In genomic region chr10:7560519-7560918, GRCh38 we compare ENCODE assay signal across 21 cellular contexts.
A peak's percentile ranks its signal among the peaks of the same experiment; 100 is the strongest.
DNase-seq lines count a peak whose midpoint lies in the region; ATAC-seq, FAIRE-seq and TF ChIP-seq lines count a peak whose summit lies in the region.
"Had no signal": no experiment of that assay in that cellular context is flagged by ENCODE, and none has a peak within 500 bp of the region (broad histone marks: within the 10 kb centered on the region; RNA-seq: fewer than 3 reads in every experiment).

No MANE protein-coding gene starts in this region.

- TF ChIP-seq EP300 in esophagus muscularis mucosa (IDR thresholded peaks at IDR 0.05) = no peak

- no peaks in the 10 kb centered on the region for H3K9me3 ChIP-seq in esophagus muscularis mucosa
- no peaks in the 10 kb centered on the region for H3K9me3 ChIP-seq in tibial artery
- no peaks in the 10 kb centered on the region for H3K9me3 ChIP-seq in osteoblast (ENCODE audit: low read depth, low read length)
- H3K9me3 ChIP-seq: SJCRH30 had no signal

- POLR2A ChIA-PET in activated CD8-positive, alpha-beta T cell treated with anti-CD3 and anti-CD28 coated beads, Interleukin-2, amount 10 ng/mL, durations not matched to agents 7 days and 5 days (lab: Charles Lee) = no interaction called here

- peak; percentile 39 for FAIRE-seq in RCC 7860 (lab: Jason Lieb, UNC)

- H2AFZ ChIP-seq in osteoblast (ENCODE audit: low read length) = no peak overlapping the region
- H2AFZ ChIP-seq: GM23338, PC-9 had no signal

- peaks cover 5% of the 10 kb centered on the region for H3K27me3 Mint-ChIP-seq in nephron (ENCODE audit: low read depth)
- peaks cover 2% of the 10 kb centered on the region for H3K27me3 Mint-ChIP-seq in activated CD8-positive, alpha-beta T cell treated with anti-CD3 and anti-CD28 coated beads, Interleukin-2, amount 10 ng/mL, durations not matched to agents 7 days and 5 days (ENCODE audit: low read depth)
- H3K27me3 Mint-ChIP-seq in T-helper 2 cell treated with Interferon-gamma antibody and Interleukin-4, amounts not matched to agents 5 μg/mL and 100 μg/mL, for 36 hours (ENCODE audit: low read depth) = peaks cover 4% of the 10 kb centered on the region

- H4K20me1 ChIP-seq in osteoblast (ENCODE audit: insufficient read depth, low read length) = no peaks in the 10 kb centered on the region

- H3K4me3 Mint-ChIP-seq in nephron = no peak overlapping the region
- no peak overlapping the region for H3K4me3 Mint-ChIP-seq in activated CD8-positive, alpha-beta T cell treated with anti-CD3 and anti-CD28 coated beads, Interleukin-2, amount 10 ng/mL, durations not matched to agents 7 days and 5 days
- H3K4me3 Mint-ChIP-seq in T-helper 2 cell treated with Interferon-gamma antibody and Interleukin-4, amounts not matched to agents 5 μg/mL and 100 μg/mL, for 36 hours = no peak overlapping the region
- H3K4me3 Mint-ChIP-seq: CD14-positive monocyte, GM23338 had no signal

- CTCF ChIA-PET in activated CD8-positive, alpha-beta T cell treated with anti-CD3 and anti-CD28 coated beads, Interleukin-2, amount 10 ng/mL, durations not matched to agents 7 days and 5 days (lab: Charles Lee) = no interaction called here

- H3K36me3 ChIP-seq in esophagus muscularis mucosa (no peaks in the 10 kb centered on the region), tibial artery (no peaks in the 10 kb centered on the region), osteoblast (ENCODE audit: insufficient read depth, low read length) (no peaks in the 10 kb centered on the region)
- H3K36me3 ChIP-seq: MG63, SJCRH30 had no signal

- intact Hi-C loops in esophagus muscularis mucosa (cut with DNase I) = no loop called here
- intact Hi-C loops in tibial artery (cut with DNase I; ENCODE audit: low total_unique reads) = no loop called here

- H3K27me3 ChIP-seq in esophagus muscularis mucosa (no peaks in the 10 kb centered on the region), tibial artery (no peaks in the 10 kb centered on the region), osteoblast (ENCODE audit: insufficient read depth, low read length) (no peaks in the 10 kb centered on the region)
- H3K27me3 ChIP-seq: MG63, SJCRH30 had no signal

- TF ChIP-seq CTCF in esophagus muscularis mucosa (IDR thresholded peaks at IDR 0.05) (no peak), nephron (IDR thresholded peaks at IDR 0.05; ENCODE audit: unreplicated experiment in 3 of 3) (no peak), tibial artery (IDR thresholded peaks at IDR 0.05) (no peak), osteoblast (IDR thresholded peaks at IDR 0.05; ENCODE audit: extremely low read depth, low read depth, low read length) (no peak)

- H3K27ac ChIP-seq in esophagus muscularis mucosa (replicated peaks in 1 of 4) = peak overlapping the region; percentile 62 to 77 (median 70)
- peak overlapping the region; percentile 69 to 74 for H3K27ac ChIP-seq in tibial artery
- H3K27ac ChIP-seq in osteoblast (ENCODE audit: low read depth, low read length) = no peak overlapping the region
- H3K27ac ChIP-seq: PC-9, SJCRH30 had no signal

- no peak for DNase-seq in RCC 7860 (ENCODE audit: low spot score)
- no peak for DNase-seq in esophagus muscularis mucosa (ENCODE audit: extremely low spot score)
- no peak for DNase-seq in tibial artery
- no peak for DNase-seq in osteoblast (ENCODE audit: insufficient read length, low spot score, missing footprints)
- DNase-seq in activated CD8-positive, alpha-beta T cell treated with anti-CD3 and anti-CD28 coated beads, Interleukin-2, amount 10 ng/mL, durations not matched to agents 7 days and 5 days = no peak
- no peak for DNase-seq in T-helper 2 cell treated with Interferon-gamma antibody and Interleukin-4, amounts not matched to agents 5 μg/mL and 100 μg/mL, for 36 hours (ENCODE audit: low spot score)
- DNase-seq in Ammon's horn (ENCODE audit: low spot score) = no peak
- DNase-seq: ACHN, DND-41, Kasumi-1, NCI-H1048, NCI-H1436, NCI-H1930, NCI-H226, PC-9 had no signal

- peak overlapping the region in 2 of 3 experiments; percentile 63 to 67 for H3K27ac Mint-ChIP-seq in nephron
- no peak overlapping the region for H3K27ac Mint-ChIP-seq in activated CD8-positive, alpha-beta T cell treated with anti-CD3 and anti-CD28 coated beads, Interleukin-2, amount 10 ng/mL, durations not matched to agents 7 days and 5 days
- H3K27ac Mint-ChIP-seq in T-helper 2 cell treated with Interferon-gamma antibody and Interleukin-4, amounts not matched to agents 5 μg/mL and 100 μg/mL, for 36 hours = no peak overlapping the region
- H3K27ac Mint-ChIP-seq: GM23338 had no signal

- H3K4me1 ChIP-seq in esophagus muscularis mucosa = peaks cover 25 to 77% (median 65%) of the 10 kb centered on the region in 4 donors
- peaks cover 0 to 77% (median 38%) of the 10 kb centered on the region in 4 donors for H3K4me1 ChIP-seq in tibial artery
- no peaks in the 10 kb centered on the region for H3K4me1 ChIP-seq in osteoblast (ENCODE audit: insufficient read depth, low read length)

- H3K36me3 Mint-ChIP-seq in nephron (ENCODE audit: low read depth) = no peaks in the 10 kb centered on the region
- H3K36me3 Mint-ChIP-seq in activated CD8-positive, alpha-beta T cell treated with anti-CD3 and anti-CD28 coated beads, Interleukin-2, amount 10 ng/mL, durations not matched to agents 7 days and 5 days (ENCODE audit: low read depth) = no peaks in the 10 kb centered on the region
- no peaks in the 10 kb centered on the region for H3K36me3 Mint-ChIP-seq in T-helper 2 cell treated with Interferon-gamma antibody and Interleukin-4, amounts not matched to agents 5 μg/mL and 100 μg/mL, for 36 hours (ENCODE audit: low read depth)
- H3K36me3 Mint-ChIP-seq: CD14-positive monocyte had no signal

- no peaks in the 10 kb centered on the region for H3K79me2 ChIP-seq in osteoblast (ENCODE audit: insufficient read depth, low read length)

- H3K9me3 Mint-ChIP-seq in nephron = no peaks in the 10 kb centered on the region
- H3K9me3 Mint-ChIP-seq in activated CD8-positive, alpha-beta T cell treated with anti-CD3 and anti-CD28 coated beads, Interleukin-2, amount 10 ng/mL, durations not matched to agents 7 days and 5 days (ENCODE audit: insufficient read depth) = no peaks in the 10 kb centered on the region
- no peaks in the 10 kb centered on the region for H3K9me3 Mint-ChIP-seq in T-helper 2 cell treated with Interferon-gamma antibody and Interleukin-4, amounts not matched to agents 5 μg/mL and 100 μg/mL, for 36 hours
- H3K9me3 Mint-ChIP-seq: CD14-positive monocyte, GM23338 had no signal

- ATAC-seq in activated CD8-positive, alpha-beta T cell treated with anti-CD3 and anti-CD28 coated beads, Interleukin-2, amount 10 ng/mL, durations not matched to agents 7 days and 5 days = no peak
- ATAC-seq: HCT116 had no signal

- peaks cover 39% of the 10 kb centered on the region for H3K4me1 Mint-ChIP-seq in nephron
- peaks cover 4% of the 10 kb centered on the region for H3K4me1 Mint-ChIP-seq in activated CD8-positive, alpha-beta T cell treated with anti-CD3 and anti-CD28 coated beads, Interleukin-2, amount 10 ng/mL, durations not matched to agents 7 days and 5 days (ENCODE audit: low read depth)
- no peaks in the 10 kb centered on the region for H3K4me1 Mint-ChIP-seq in T-helper 2 cell treated with Interferon-gamma antibody and Interleukin-4, amounts not matched to agents 5 μg/mL and 100 μg/mL, for 36 hours (ENCODE audit: low read depth)
- H3K4me1 Mint-ChIP-seq: CD14-positive monocyte had no signal

- no peak overlapping the region for H3K4me2 ChIP-seq in osteoblast (ENCODE audit: insufficient read depth, low read length)
- H3K4me2 ChIP-seq: GM23338, PC-9 had no signal

- H3K4me3 ChIP-seq in esophagus muscularis mucosa (no peak overlapping the region), tibial artery (no peak overlapping the region), osteoblast (ENCODE audit: insufficient read depth, low read length) (no peak overlapping the region)
- H3K4me3 ChIP-seq: GM23338, MG63, PC-9, SJCRH30 had no signal

- WGBS in esophagus muscularis mucosa = 36% methylated on average over 4 of the region's 4 CpGs

- no peak for TF ChIP-seq POLR2A in esophagus muscularis mucosa (IDR thresholded peaks at IDR 0.05; ENCODE audit: low read depth)

Comparison
In these comparisons a context has a peak if more than half of its experiments do, and no peak if none do; other contexts are left out.
1. H3K27ac Mint-ChIP-seq: peak in nephron (2 of 3); none in activated CD8-positive, alpha-beta T cell treated with anti-CD3 and anti-CD28 coated beads, Interleukin-2, amount 10 ng/mL, durations not matched to agents 7 days and 5 days (single experiment) and T-helper 2 cell treated with Interferon-gamma antibody and Interleukin-4, amounts not matched to agents 5 μg/mL and 100 μg/mL, for 36 hours (single experiment).